ENCODE assay signal across 17 cellular contexts in the genomic region with DNA sequence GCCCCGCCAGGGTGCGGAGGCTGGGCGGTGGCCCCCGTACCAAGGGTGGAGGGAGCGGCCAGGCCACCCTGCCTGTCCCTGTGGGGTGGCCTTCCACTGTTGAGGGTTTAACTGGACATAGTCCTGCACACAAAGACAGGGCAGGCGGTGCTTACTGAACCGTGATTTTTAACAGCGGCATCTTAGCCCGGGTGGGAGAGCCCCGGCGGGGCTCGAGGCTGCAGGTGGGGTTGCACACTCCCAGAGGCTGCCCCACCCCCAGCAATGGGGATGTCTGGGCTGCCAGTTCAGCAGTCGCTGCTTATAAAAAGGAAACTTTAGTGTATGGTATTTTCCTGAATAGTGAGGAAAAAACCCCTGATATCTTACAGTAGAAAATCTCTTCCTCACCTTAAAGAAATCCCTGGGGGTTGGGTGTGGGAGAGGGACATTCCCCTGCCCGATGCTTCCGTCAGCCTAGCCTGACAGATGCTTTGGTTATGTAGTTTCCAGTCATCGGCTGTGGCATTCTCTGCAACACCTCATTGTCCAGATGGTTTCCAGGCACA.
DNase-seq lines count a peak whose midpoint lies in the region; ATAC-seq lines count a peak whose summit lies in the region.
"Had no signal": no experiment of that assay in that cellular context is flagged by ENCODE, and none has a peak within 500 bp of the region (broad histone marks: within the 10 kb centered on the region; RNA-seq: fewer than 3 reads in every experiment).

No MANE protein-coding gene starts in this region.

- H3K36me3 ChIP-seq in H7 (replicated peaks; ENCODE audit: control insufficient read depth, insufficient read depth, low read length), result no peaks in the 10 kb centered on the region
- H3K36me3 ChIP-seq in Karpas-422 (ENCODE audit: insufficient read depth, low read length), result no peaks in the 10 kb centered on the region

- no peak overlapping the region for H3K4me3 Mint-ChIP-seq in activated CD4-positive, alpha-beta memory T cell treated with anti-CD3 and anti-CD28 coated beads for 36 hours
- no peak overlapping the region for H3K4me3 Mint-ChIP-seq in activated CD4-positive, alpha-beta memory T cell treated with anti-CD3 and anti-CD28 coated beads, Interleukin-2, amount 10 ng/mL, durations not matched to agents 7 days and 5 days
- H3K4me3 Mint-ChIP-seq in stimulated activated memory B cell treated with anti-CD40 and anti-IgM and Interleukin-4, amounts not matched to agents 10 μg/mL and 1 μg/mL and 100 μg/mL, for 72 hours, result peak overlapping the region; percentile 40
- H3K4me3 Mint-ChIP-seq: T-helper 2 cell treated with Interferon-gamma antibody and Interleukin-4, amounts not matched to agents 5 μg/mL and 100 μg/mL, for 36 hours had no signal

- CTCF ChIA-PET in activated CD4-positive, alpha-beta memory T cell treated with anti-CD3 and anti-CD28 coated beads for 36 hours (lab: Charles Lee), result no interaction called here
- CTCF ChIA-PET in activated CD4-positive, alpha-beta memory T cell treated with anti-CD3 and anti-CD28 coated beads, Interleukin-2, amount 10 ng/mL, durations not matched to agents 7 days and 5 days (lab: Charles Lee), result no interaction called here

- H3K9ac ChIP-seq in Karpas-422 (ENCODE audit: low read length), result no peak overlapping the region

- no peaks in the 10 kb centered on the region for H3K79me2 ChIP-seq in Karpas-422 (ENCODE audit: low read length)

- intact Hi-C loops in activated CD4-positive, alpha-beta memory T cell treated with anti-CD3 and anti-CD28 coated beads for 36 hours (cut with micrococcal nuclease), result no loop called here

- no peak overlapping the region for H3K4me3 ChIP-seq in H7 (ENCODE audit: insufficient read depth, low read depth, low read length)
- H3K4me3 ChIP-seq in Karpas-422 (ENCODE audit: low read length), result no peak overlapping the region
- H3K4me3 ChIP-seq: smooth muscle cell, testis had no signal

- no peaks in the 10 kb centered on the region; the same call in 1 of the 2 replicates for H3K27me3 ChIP-seq in H7 (ENCODE audit: control insufficient read depth, insufficient read depth, low read length)
- H3K27me3 ChIP-seq in Karpas-422 (ENCODE audit: low read length), result no peaks in the 10 kb centered on the region
- H3K27me3 ChIP-seq: testis had no signal

- no peak overlapping the region for H3K27ac ChIP-seq in Karpas-422 (ENCODE audit: low read length)
- H3K27ac ChIP-seq: testis had no signal

- H3K4me2 ChIP-seq in Karpas-422 (ENCODE audit: low read depth, low read length, poor library complexity, severe bottlenecking), result peak overlapping the region; percentile 17
- H3K4me2 ChIP-seq: smooth muscle cell had no signal

- no peak overlapping the region for H2AFZ ChIP-seq in Karpas-422 (ENCODE audit: low read length)

- DNase-seq in activated CD4-positive, alpha-beta memory T cell treated with anti-CD3 and anti-CD28 coated beads for 36 hours, result peak; percentile 47
- no peak for DNase-seq in activated CD4-positive, alpha-beta memory T cell treated with anti-CD3 and anti-CD28 coated beads, Interleukin-2, amount 10 ng/mL, durations not matched to agents 7 days and 5 days
- peak; percentile 23 for DNase-seq in H7
- DNase-seq in Karpas-422, result no peak
- DNase-seq in NK-92 treated with Interleukin-12 subunit alpha and Interleukin-12 subunit beta, amount 100 ng/mL, for 24 hours (lab: John Stamatoyannopoulos, UW), result no peak
- no peak for DNase-seq in kidney glomerular epithelial cell (lab: John Stamatoyannopoulos, UW)
- DNase-seq: 8988T; activated naive CD4-positive, alpha-beta T cell treated with Interleukin-2 at 50 U/mL for 16 hours; mesendoderm; NCI-H526 treated with DMSO at 0.1 percent for 48 hours; occipital lobe; testis had no signal

- H4K20me1 ChIP-seq in Karpas-422 (ENCODE audit: insufficient read depth, low read depth, low read length), result no peaks in the 10 kb centered on the region

- H3K4me1 Mint-ChIP-seq in activated CD4-positive, alpha-beta memory T cell treated with anti-CD3 and anti-CD28 coated beads for 36 hours (ENCODE audit: low read depth), result peaks cover 82% of the 10 kb centered on the region
- peaks cover 71% of the 10 kb centered on the region for H3K4me1 Mint-ChIP-seq in activated CD4-positive, alpha-beta memory T cell treated with anti-CD3 and anti-CD28 coated beads, Interleukin-2, amount 10 ng/mL, durations not matched to agents 7 days and 5 days
- peaks cover 57% of the 10 kb centered on the region for H3K4me1 Mint-ChIP-seq in stimulated activated memory B cell treated with anti-CD40 and anti-IgM and Interleukin-4, amounts not matched to agents 10 μg/mL and 1 μg/mL and 100 μg/mL, for 72 hours

- H3K4me1 ChIP-seq in Karpas-422 (ENCODE audit: low read length), result peaks cover 5% of the 10 kb centered on the region; the same call in 1 of the 2 replicates
- H3K4me1 ChIP-seq: testis had no signal

- no peak overlapping the region for H3K27ac Mint-ChIP-seq in activated CD4-positive, alpha-beta memory T cell treated with anti-CD3 and anti-CD28 coated beads for 36 hours
- no peak overlapping the region for H3K27ac Mint-ChIP-seq in activated CD4-positive, alpha-beta memory T cell treated with anti-CD3 and anti-CD28 coated beads, Interleukin-2, amount 10 ng/mL, durations not matched to agents 7 days and 5 days
- H3K27ac Mint-ChIP-seq in stimulated activated memory B cell treated with anti-CD40 and anti-IgM and Interleukin-4, amounts not matched to agents 10 μg/mL and 1 μg/mL and 100 μg/mL, for 72 hours, result peak overlapping the region; percentile 65
- H3K27ac Mint-ChIP-seq: T-helper 2 cell treated with Interferon-gamma antibody and Interleukin-4, amounts not matched to agents 5 μg/mL and 100 μg/mL, for 36 hours had no signal

- peaks cover 15% of the 10 kb centered on the region for H3K27me3 Mint-ChIP-seq in activated CD4-positive, alpha-beta memory T cell treated with anti-CD3 and anti-CD28 coated beads for 36 hours
- peaks cover 65% of the 10 kb centered on the region for H3K27me3 Mint-ChIP-seq in activated CD4-positive, alpha-beta memory T cell treated with anti-CD3 and anti-CD28 coated beads, Interleukin-2, amount 10 ng/mL, durations not matched to agents 7 days and 5 days
- peaks cover 9% of the 10 kb centered on the region for H3K27me3 Mint-ChIP-seq in stimulated activated memory B cell treated with anti-CD40 and anti-IgM and Interleukin-4, amounts not matched to agents 10 μg/mL and 1 μg/mL and 100 μg/mL, for 72 hours

- H3K9me2 ChIP-seq in Karpas-422 (replicated peaks; ENCODE audit: insufficient read depth, low read length), result no peaks in the 10 kb centered on the region

- no peaks in the 10 kb centered on the region for H3K36me3 Mint-ChIP-seq in activated CD4-positive, alpha-beta memory T cell treated with anti-CD3 and anti-CD28 coated beads for 36 hours
- H3K36me3 Mint-ChIP-seq in activated CD4-positive, alpha-beta memory T cell treated with anti-CD3 and anti-CD28 coated beads, Interleukin-2, amount 10 ng/mL, durations not matched to agents 7 days and 5 days (ENCODE audit: low read depth), result no peaks in the 10 kb centered on the region
- H3K36me3 Mint-ChIP-seq in stimulated activated memory B cell treated with anti-CD40 and anti-IgM and Interleukin-4, amounts not matched to agents 10 μg/mL and 1 μg/mL and 100 μg/mL, for 72 hours, result no peaks in the 10 kb centered on the region

- peak; percentile 88 for ATAC-seq in stimulated activated memory B cell treated with anti-CD40 and anti-IgM and Interleukin-4, amounts not matched to agents 10 μg/mL and 1 μg/mL and 100 μg/mL, for 72 hours
- no peak for ATAC-seq in activated CD4-positive, CD25-positive, alpha-beta regulatory T cell treated with anti-CD3 and anti-CD28 coated beads, Interleukin-2, amount 50 U/mL, for 24 hours
- ATAC-seq: HCT116 had no signal

- H3K9me3 Mint-ChIP-seq in activated CD4-positive, alpha-beta memory T cell treated with anti-CD3 and anti-CD28 coated beads for 36 hours, result no peaks in the 10 kb centered on the region
- no peaks in the 10 kb centered on the region for H3K9me3 Mint-ChIP-seq in activated CD4-positive, alpha-beta memory T cell treated with anti-CD3 and anti-CD28 coated beads, Interleukin-2, amount 10 ng/mL, durations not matched to agents 7 days and 5 days
- H3K9me3 Mint-ChIP-seq in stimulated activated memory B cell treated with anti-CD40 and anti-IgM and Interleukin-4, amounts not matched to agents 10 μg/mL and 1 μg/mL and 100 μg/mL, for 72 hours, result no peaks in the 10 kb centered on the region
- H3K9me3 Mint-ChIP-seq: T-helper 2 cell treated with Interferon-gamma antibody and Interleukin-4, amounts not matched to agents 5 μg/mL and 100 μg/mL, for 36 hours had no signal

- H3K9me3 ChIP-seq in Karpas-422 (ENCODE audit: low read length), result no peaks in the 10 kb centered on the region
- H3K9me3 ChIP-seq: testis had no signal

- POLR2A ChIA-PET in activated CD4-positive, alpha-beta memory T cell treated with anti-CD3 and anti-CD28 coated beads for 36 hours (lab: Charles Lee), result no interaction called here
- POLR2A ChIA-PET in activated CD4-positive, alpha-beta memory T cell treated with anti-CD3 and anti-CD28 coated beads, Interleukin-2, amount 10 ng/mL, durations not matched to agents 7 days and 5 days (lab: Charles Lee), result interaction anchor here (0.8 to 0.9 kb wide), 2 partner anchors 15 to 18 kb away, joined by 3 read pairs; no protein-coding TSS in a partner anchor

Comparison
In these comparisons a context has a peak if more than half of its experiments do, and no peak if none do; other contexts are left out.
1. DNase-seq: peak in activated CD4-positive, alpha-beta memory T cell treated with anti-CD3 and anti-CD28 coated beads for 36 hours (single experiment) and H7 (single experiment); none in activated CD4-positive, alpha-beta memory T cell treated with anti-CD3 and anti-CD28 coated beads, Interleukin-2, amount 10 ng/mL, durations not matched to agents 7 days and 5 days (single experiment), Karpas-422 (single experiment), NK-92 treated with Interleukin-12 subunit alpha and Interleukin-12 subunit beta, amount 100 ng/mL, for 24 hours (single experiment) and kidney glomerular epithelial cell (single experiment).